1 cellular context compared by ENCODE assay signal in the genomic region with DNA sequence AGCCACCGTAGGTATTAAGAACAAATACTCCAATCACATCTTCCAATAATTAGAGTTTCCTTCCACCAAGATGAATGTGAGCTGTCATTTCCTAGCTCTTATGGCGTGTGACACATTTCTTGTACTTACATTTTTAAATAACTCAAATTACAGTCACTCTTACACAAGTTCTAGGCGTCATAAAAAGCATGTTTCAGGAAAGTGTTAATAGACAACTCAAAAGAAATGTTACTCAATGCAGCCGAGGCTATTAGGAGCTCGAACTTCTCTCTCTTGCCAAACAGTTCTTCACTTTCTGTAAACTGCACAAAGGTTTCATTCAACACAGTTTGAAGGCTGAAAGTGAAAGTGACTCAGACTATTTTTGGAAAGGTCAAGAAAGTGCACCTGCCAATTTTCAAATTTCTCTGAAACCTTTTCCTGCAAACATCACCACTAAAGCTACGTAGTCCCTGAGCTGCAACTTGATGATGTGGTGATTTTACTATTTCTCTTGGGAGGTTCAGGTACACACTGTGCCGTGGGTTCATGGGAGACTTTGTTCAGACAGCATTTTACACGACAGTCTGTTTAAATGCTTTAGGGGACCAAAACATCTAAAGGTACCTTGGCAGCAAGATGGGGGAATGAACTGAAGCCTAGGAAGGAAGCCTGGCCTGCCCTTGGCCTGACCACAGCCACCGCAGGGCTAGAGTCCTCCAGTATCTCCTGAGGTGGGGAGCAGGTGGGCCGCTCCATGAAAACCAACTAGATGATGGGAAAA.
TF ChIP-seq lines count a peak whose summit lies in the region.

No MANE protein-coding gene starts in this region.

TF ChIP-seq in GM12878, 131 proteins besides CTCF, POLR2A, EP300 and RAD21 (continued from another document and continues in another):
- TF ChIP-seq, protein P1, sequence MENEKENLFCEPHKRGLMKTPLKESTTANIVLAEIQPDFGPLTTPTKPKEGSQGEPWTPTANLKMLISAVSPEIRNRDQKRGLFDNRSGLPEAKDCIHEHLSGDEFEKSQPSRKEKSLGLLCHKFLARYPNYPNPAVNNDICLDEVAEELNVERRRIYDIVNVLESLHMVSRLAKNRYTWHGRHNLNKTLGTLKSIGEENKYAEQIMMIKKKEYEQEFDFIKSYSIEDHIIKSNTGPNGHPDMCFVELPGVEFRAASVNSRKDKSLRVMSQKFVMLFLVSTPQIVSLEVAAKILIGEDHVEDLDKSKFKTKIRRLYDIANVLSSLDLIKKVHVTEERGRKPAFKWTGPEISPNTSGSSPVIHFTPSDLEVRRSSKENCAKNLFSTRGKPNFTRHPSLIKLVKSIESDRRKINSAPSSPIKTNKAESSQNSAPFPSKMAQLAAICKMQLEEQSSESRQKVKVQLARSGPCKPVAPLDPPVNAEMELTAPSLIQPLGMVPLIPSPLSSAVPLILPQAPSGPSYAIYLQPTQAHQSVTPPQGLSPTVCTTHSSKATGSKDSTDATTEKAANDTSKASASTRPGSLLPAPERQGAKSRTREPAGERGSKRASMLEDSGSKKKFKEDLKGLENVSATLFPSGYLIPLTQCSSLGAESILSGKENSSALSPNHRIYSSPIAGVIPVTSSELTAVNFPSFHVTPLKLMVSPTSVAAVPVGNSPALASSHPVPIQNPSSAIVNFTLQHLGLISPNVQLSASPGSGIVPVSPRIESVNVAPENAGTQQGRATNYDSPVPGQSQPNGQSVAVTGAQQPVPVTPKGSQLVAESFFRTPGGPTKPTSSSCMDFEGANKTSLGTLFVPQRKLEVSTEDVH (IDR thresholded peaks at IDR 0.05; ENCODE audit: low read depth, partially characterized antibody), result peak; percentile 62
- TF ChIP-seq, protein P2, sequence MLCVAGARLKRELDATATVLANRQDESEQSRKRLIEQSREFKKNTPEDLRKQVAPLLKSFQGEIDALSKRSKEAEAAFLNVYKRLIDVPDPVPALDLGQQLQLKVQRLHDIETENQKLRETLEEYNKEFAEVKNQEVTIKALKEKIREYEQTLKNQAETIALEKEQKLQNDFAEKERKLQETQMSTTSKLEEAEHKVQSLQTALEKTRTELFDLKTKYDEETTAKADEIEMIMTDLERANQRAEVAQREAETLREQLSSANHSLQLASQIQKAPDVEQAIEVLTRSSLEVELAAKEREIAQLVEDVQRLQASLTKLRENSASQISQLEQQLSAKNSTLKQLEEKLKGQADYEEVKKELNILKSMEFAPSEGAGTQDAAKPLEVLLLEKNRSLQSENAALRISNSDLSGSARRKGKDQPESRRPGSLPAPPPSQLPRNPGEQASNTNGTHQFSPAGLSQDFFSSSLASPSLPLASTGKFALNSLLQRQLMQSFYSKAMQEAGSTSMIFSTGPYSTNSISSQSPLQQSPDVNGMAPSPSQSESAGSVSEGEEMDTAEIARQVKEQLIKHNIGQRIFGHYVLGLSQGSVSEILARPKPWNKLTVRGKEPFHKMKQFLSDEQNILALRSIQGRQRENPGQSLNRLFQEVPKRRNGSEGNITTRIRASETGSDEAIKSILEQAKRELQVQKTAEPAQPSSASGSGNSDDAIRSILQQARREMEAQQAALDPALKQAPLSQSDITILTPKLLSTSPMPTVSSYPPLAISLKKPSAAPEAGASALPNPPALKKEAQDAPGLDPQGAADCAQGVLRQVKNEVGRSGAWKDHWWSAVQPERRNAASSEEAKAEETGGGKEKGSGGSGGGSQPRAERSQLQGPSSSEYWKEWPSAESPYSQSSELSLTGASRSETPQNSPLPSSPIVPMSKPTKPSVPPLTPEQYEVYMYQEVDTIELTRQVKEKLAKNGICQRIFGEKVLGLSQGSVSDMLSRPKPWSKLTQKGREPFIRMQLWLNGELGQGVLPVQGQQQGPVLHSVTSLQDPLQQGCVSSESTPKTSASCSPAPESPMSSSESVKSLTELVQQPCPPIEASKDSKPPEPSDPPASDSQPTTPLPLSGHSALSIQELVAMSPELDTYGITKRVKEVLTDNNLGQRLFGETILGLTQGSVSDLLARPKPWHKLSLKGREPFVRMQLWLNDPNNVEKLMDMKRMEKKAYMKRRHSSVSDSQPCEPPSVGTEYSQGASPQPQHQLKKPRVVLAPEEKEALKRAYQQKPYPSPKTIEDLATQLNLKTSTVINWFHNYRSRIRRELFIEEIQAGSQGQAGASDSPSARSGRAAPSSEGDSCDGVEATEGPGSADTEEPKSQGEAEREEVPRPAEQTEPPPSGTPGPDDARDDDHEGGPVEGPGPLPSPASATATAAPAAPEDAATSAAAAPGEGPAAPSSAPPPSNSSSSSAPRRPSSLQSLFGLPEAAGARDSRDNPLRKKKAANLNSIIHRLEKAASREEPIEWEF (IDR thresholded peaks at IDR 0.05; ENCODE audit: insufficient replicate concordance, low read depth, low read length), result no peak
- TF ChIP-seq, protein P3, sequence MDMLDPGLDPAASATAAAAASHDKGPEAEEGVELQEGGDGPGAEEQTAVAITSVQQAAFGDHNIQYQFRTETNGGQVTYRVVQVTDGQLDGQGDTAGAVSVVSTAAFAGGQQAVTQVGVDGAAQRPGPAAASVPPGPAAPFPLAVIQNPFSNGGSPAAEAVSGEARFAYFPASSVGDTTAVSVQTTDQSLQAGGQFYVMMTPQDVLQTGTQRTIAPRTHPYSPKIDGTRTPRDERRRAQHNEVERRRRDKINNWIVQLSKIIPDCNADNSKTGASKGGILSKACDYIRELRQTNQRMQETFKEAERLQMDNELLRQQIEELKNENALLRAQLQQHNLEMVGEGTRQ (IDR thresholded peaks at IDR 0.05; ENCODE audit: borderline replicate concordance, low read depth, low read length), result no peak
- no peak for TF ChIP-seq SMAD5 (IDR thresholded peaks at IDR 0.05; ENCODE audit: low read depth)
- no peak for TF ChIP-seq MXI1 (IDR thresholded peaks at IDR 0.05; ENCODE audit: low read depth, low read length)
- TF ChIP-seq KDM1A (IDR thresholded peaks at IDR 0.05; ENCODE audit: borderline replicate concordance), result no peak
- peak; percentile 87 for TF ChIP-seq ATF7 (IDR thresholded peaks at IDR 0.05; ENCODE audit: low read depth)
- TF ChIP-seq YBX1 (IDR thresholded peaks at IDR 0.05), result no peak
- no peak for TF ChIP-seq SIN3A (IDR thresholded peaks at IDR 0.05; ENCODE audit: low read depth, low read length)
- no peak for TF ChIP-seq RFX5 (IDR thresholded peaks at IDR 0.05; ENCODE audit: low read depth, low read length)
- peak; percentile 77 to 83 for TF ChIP-seq IKZF2 (IDR thresholded peaks at IDR 0.05)
- TF ChIP-seq ETV6 (conservative IDR thresholded peaks at IDR 0.05 in 1 of 2, IDR thresholded peaks at IDR 0.05 in 1 of 2; ENCODE audit: borderline replicate concordance in 1 of 2, low read depth in 1 of 2), result peak in 1 of 2 experiments; percentile 70; a peak in 1 of 4 replicates
- TF ChIP-seq, protein P4, sequence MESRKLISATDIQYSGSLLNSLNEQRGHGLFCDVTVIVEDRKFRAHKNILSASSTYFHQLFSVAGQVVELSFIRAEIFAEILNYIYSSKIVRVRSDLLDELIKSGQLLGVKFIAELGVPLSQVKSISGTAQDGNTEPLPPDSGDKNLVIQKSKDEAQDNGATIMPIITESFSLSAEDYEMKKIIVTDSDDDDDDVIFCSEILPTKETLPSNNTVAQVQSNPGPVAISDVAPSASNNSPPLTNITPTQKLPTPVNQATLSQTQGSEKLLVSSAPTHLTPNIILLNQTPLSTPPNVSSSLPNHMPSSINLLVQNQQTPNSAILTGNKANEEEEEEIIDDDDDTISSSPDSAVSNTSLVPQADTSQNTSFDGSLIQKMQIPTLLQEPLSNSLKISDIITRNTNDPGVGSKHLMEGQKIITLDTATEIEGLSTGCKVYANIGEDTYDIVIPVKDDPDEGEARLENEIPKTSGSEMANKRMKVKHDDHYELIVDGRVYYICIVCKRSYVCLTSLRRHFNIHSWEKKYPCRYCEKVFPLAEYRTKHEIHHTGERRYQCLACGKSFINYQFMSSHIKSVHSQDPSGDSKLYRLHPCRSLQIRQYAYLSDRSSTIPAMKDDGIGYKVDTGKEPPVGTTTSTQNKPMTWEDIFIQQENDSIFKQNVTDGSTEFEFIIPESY (IDR thresholded peaks at IDR 0.05), result peak; percentile 86
- no peak for TF ChIP-seq GATAD2B (conservative IDR thresholded peaks at IDR 0.05; ENCODE audit: low read depth)
- TF ChIP-seq, protein P5, sequence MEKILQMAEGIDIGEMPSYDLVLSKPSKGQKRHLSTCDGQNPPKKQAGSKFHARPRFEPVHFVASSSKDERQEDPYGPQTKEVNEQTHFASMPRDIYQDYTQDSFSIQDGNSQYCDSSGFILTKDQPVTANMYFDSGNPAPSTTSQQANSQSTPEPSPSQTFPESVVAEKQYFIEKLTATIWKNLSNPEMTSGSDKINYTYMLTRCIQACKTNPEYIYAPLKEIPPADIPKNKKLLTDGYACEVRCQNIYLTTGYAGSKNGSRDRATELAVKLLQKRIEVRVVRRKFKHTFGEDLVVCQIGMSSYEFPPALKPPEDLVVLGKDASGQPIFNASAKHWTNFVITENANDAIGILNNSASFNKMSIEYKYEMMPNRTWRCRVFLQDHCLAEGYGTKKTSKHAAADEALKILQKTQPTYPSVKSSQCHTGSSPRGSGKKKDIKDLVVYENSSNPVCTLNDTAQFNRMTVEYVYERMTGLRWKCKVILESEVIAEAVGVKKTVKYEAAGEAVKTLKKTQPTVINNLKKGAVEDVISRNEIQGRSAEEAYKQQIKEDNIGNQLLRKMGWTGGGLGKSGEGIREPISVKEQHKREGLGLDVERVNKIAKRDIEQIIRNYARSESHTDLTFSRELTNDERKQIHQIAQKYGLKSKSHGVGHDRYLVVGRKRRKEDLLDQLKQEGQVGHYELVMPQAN (conservative IDR thresholded peaks at IDR 0.05), result no peak
- no peak for TF ChIP-seq HDAC6 (IDR thresholded peaks at IDR 0.05; ENCODE audit: unreplicated experiment)
- TF ChIP-seq HDGF (IDR thresholded peaks at IDR 0.05), result no peak
- peak; percentile 43 for TF ChIP-seq JUNB (IDR thresholded peaks at IDR 0.05)
- TF ChIP-seq, protein P6, sequence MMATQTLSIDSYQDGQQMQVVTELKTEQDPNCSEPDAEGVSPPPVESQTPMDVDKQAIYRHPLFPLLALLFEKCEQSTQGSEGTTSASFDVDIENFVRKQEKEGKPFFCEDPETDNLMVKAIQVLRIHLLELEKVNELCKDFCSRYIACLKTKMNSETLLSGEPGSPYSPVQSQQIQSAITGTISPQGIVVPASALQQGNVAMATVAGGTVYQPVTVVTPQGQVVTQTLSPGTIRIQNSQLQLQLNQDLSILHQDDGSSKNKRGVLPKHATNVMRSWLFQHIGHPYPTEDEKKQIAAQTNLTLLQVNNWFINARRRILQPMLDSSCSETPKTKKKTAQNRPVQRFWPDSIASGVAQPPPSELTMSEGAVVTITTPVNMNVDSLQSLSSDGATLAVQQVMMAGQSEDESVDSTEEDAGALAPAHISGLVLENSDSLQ (IDR thresholded peaks at IDR 0.05), result 0 out of 2 replicates have a peak, but pooled peaks have one; percentile 44
- TF ChIP-seq ZNF207 (IDR thresholded peaks at IDR 0.05; ENCODE audit: borderline replicate concordance), result 0 out of 2 replicates have a peak, but pooled peaks have one; percentile 40
- TF ChIP-seq IKZF1 (conservative IDR thresholded peaks at IDR 0.05), result peak; percentile 78
- peak; percentile 91 for TF ChIP-seq ZNF217 (IDR thresholded peaks at IDR 0.05)
- TF ChIP-seq, protein P7, sequence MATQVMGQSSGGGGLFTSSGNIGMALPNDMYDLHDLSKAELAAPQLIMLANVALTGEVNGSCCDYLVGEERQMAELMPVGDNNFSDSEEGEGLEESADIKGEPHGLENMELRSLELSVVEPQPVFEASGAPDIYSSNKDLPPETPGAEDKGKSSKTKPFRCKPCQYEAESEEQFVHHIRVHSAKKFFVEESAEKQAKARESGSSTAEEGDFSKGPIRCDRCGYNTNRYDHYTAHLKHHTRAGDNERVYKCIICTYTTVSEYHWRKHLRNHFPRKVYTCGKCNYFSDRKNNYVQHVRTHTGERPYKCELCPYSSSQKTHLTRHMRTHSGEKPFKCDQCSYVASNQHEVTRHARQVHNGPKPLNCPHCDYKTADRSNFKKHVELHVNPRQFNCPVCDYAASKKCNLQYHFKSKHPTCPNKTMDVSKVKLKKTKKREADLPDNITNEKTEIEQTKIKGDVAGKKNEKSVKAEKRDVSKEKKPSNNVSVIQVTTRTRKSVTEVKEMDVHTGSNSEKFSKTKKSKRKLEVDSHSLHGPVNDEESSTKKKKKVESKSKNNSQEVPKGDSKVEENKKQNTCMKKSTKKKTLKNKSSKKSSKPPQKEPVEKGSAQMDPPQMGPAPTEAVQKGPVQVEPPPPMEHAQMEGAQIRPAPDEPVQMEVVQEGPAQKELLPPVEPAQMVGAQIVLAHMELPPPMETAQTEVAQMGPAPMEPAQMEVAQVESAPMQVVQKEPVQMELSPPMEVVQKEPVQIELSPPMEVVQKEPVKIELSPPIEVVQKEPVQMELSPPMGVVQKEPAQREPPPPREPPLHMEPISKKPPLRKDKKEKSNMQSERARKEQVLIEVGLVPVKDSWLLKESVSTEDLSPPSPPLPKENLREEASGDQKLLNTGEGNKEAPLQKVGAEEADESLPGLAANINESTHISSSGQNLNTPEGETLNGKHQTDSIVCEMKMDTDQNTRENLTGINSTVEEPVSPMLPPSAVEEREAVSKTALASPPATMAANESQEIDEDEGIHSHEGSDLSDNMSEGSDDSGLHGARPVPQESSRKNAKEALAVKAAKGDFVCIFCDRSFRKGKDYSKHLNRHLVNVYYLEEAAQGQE (IDR thresholded peaks at IDR 0.05; ENCODE audit: low read depth, low read length), result no peak; the same call in 1 of the 2 replicates
- peak; percentile 86; the same call in 1 of the 2 replicates for TF ChIP-seq RCOR1 (conservative IDR thresholded peaks at IDR 0.05; ENCODE audit: low read depth, low read length)
- TF ChIP-seq TCF12 (IDR thresholded peaks at IDR 0.05; ENCODE audit: low read depth, low read length), result peak; percentile 90
- TF ChIP-seq RELA (IDR thresholded peaks at IDR 0.05; ENCODE audit: borderline replicate concordance, partially characterized antibody), result no peak
- TF ChIP-seq ZNF24 (IDR thresholded peaks at IDR 0.05), result peak; percentile 66
- TF ChIP-seq, protein P8, sequence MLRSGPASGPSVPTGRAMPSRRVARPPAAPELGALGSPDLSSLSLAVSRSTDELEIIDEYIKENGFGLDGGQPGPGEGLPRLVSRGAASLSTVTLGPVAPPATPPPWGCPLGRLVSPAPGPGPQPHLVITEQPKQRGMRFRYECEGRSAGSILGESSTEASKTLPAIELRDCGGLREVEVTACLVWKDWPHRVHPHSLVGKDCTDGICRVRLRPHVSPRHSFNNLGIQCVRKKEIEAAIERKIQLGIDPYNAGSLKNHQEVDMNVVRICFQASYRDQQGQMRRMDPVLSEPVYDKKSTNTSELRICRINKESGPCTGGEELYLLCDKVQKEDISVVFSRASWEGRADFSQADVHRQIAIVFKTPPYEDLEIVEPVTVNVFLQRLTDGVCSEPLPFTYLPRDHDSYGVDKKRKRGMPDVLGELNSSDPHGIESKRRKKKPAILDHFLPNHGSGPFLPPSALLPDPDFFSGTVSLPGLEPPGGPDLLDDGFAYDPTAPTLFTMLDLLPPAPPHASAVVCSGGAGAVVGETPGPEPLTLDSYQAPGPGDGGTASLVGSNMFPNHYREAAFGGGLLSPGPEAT (IDR thresholded peaks at IDR 0.05; ENCODE audit: low read depth), result peak; percentile 57; the same call in 1 of the 2 replicates
- TF ChIP-seq ZZZ3 (IDR thresholded peaks at IDR 0.05; ENCODE audit: control insufficient read depth, insufficient read length, low read depth), result no peak
- peak; percentile 99 for TF ChIP-seq NR2F1 (conservative IDR thresholded peaks at IDR 0.05)
- no peak for TF ChIP-seq YY1 (IDR thresholded peaks at IDR 0.05; ENCODE audit: low read depth, low read length)
- TF ChIP-seq POLR2AphosphoS5 (IDR thresholded peaks at IDR 0.05; ENCODE audit: low read length), result no peak
- TF ChIP-seq TAF1 (IDR thresholded peaks at IDR 0.05; ENCODE audit: borderline replicate concordance, low read depth, low read length), result no peak
- no peak for TF ChIP-seq LARP7 (IDR thresholded peaks at IDR 0.05)
- TF ChIP-seq ZSCAN29 (IDR thresholded peaks at IDR 0.05), result no peak
- TF ChIP-seq NBN (IDR thresholded peaks at IDR 0.05), result peak; percentile 60; the same call in 1 of the 2 replicates
- TF ChIP-seq SRF (IDR thresholded peaks at IDR 0.05; ENCODE audit: low read depth in 2 of 2, low read length in 2 of 2), result no peak
